In genomic region chr4:169352332-169352731, GRCh38 we compare ENCODE assay signal across 18 cellular contexts.
A peak's percentile ranks its signal among the peaks of the same experiment; 100 is the strongest.
DNase-seq lines count a peak whose midpoint lies in the region; ATAC-seq, FAIRE-seq and TF ChIP-seq lines count a peak whose summit lies in the region.
"Had no signal": no experiment of that assay in that cellular context is flagged by ENCODE, and none has a peak within 500 bp of the region (broad histone marks: within the 10 kb centered on the region; RNA-seq: fewer than 3 reads in every experiment).

No MANE protein-coding gene starts in this region.

- FAIRE-seq in urothelium cell line (lab: Jason Lieb, UNC) = no peak
- FAIRE-seq: A204.1, GM18507 had no signal

- DNase-seq in left ventricle myocardium superior (no peak), Right ventricle myocardium inferior (ENCODE audit: missing footprints) (no peak), mammary epithelial cell (no peak), left lobe of liver (ENCODE audit: low spot score) (no peak), NCI-H446 (lab: John Stamatoyannopoulos, UW) (no peak), urothelium cell line (ENCODE audit: low spot score) (no peak)
- DNase-seq in NK-92 treated with Interleukin-12 subunit alpha and Interleukin-12 subunit beta, amount 100 ng/mL, for 24 hours (lab: John Stamatoyannopoulos, UW) = no peak
- DNase-seq: ACHN; C1 segment of cervical spinal cord; CD4-positive, CD25-positive, alpha-beta regulatory T cell; CD8-positive, alpha-beta memory T cell; COR-L47; GDM1; GM23248 had no signal

- H4K20me1 ChIP-seq in mammary epithelial cell (ENCODE audit: insufficient read depth, low read length) = no peaks in the 10 kb centered on the region

- CTCF ChIA-PET in mammary epithelial cell (lab: Charles Lee; ENCODE audit: low non-redundant PET) = no interaction called here

- no peaks in the 10 kb centered on the region for H3K79me2 ChIP-seq in mammary epithelial cell (ENCODE audit: insufficient read depth, low read length)

- dilution Hi-C loops in mammary epithelial cell (cut with HindIII; ENCODE audit: low sequenced_read_pairs) = no loop called here

- no peak overlapping the region for H3K4me3 ChIP-seq in mammary epithelial cell (replicated peaks in 1 of 3; ENCODE audit: insufficient read depth in 1 of 3, low read depth in 2 of 3, low read length in 3 of 3)
- H3K4me3 ChIP-seq: GM23248, HAP-1 had no signal

- in situ Hi-C loops in mammary epithelial cell (cut with MboI; ENCODE audit: low sequenced_read_pairs in 2 of 2) = no loop called here

- ATAC-seq in left ventricle myocardium superior (peak; percentile 31), Right ventricle myocardium inferior (no peak), left lobe of liver (peak; percentile 21)

- H3K27me3 ChIP-seq in mammary epithelial cell (ENCODE audit: insufficient read depth, low read length) = no peaks in the 10 kb centered on the region
- H3K27me3 ChIP-seq: BE2C had no signal

- no peaks in the 10 kb centered on the region for H3K9me3 ChIP-seq in mammary epithelial cell (replicated peaks; ENCODE audit: insufficient read depth, low read length)
- H3K9me3 ChIP-seq: BE2C, HAP-1 had no signal

- H3K4me2 ChIP-seq in mammary epithelial cell (ENCODE audit: insufficient read depth, low read depth, low read length) = no peak overlapping the region

- H3K27ac ChIP-seq in mammary epithelial cell (ENCODE audit: insufficient read depth, low read depth, low read length) = no peak overlapping the region
- H3K27ac ChIP-seq: GM23248 had no signal

- no peaks in the 10 kb centered on the region for H3K4me1 ChIP-seq in mammary epithelial cell (ENCODE audit: insufficient read depth, low read length)
- H3K4me1 ChIP-seq: HAP-1 had no signal

- WGBS in mammary epithelial cell (ENCODE audit: low coverage, missing lambda C conversion rate) = 98% methylated on average over 3 of the region's 3 CpGs

- no peak for TF ChIP-seq CTCF in mammary epithelial cell (conservative IDR thresholded peaks at IDR 0.05 in 1 of 2, IDR thresholded peaks at IDR 0.05 in 1 of 2; ENCODE audit: extremely low read depth in 1 of 2, insufficient read depth in 1 of 2, low read depth in 1 of 2, low read length in 2 of 2)

- H2AFZ ChIP-seq in mammary epithelial cell (ENCODE audit: low read depth, low read length) = peak overlapping the region; percentile 65
- H2AFZ ChIP-seq: GM23248 had no signal

- intact Hi-C loops in left ventricle myocardium superior (cut with micrococcal nuclease) = no loop called here
- intact Hi-C loops in Right ventricle myocardium inferior (cut with DNase I) = no loop called here
- intact Hi-C loops in mammary epithelial cell (cut with micrococcal nuclease) = no loop called here

- no peak overlapping the region for H3K9ac ChIP-seq in mammary epithelial cell (ENCODE audit: insufficient read depth, low read length)
- H3K9ac ChIP-seq: GM23248 had no signal

- H3K36me3 ChIP-seq in mammary epithelial cell (ENCODE audit: insufficient read depth, low read length) = no peaks in the 10 kb centered on the region
- H3K36me3 ChIP-seq: BE2C, HAP-1 had no signal

- no TSS peak for BruUV-seq in mammary epithelial cell (replicated peaks; lab: Mats Ljungman, UMichigan)
